18 cellular contexts compared by ENCODE assay signal in the genomic region with DNA sequence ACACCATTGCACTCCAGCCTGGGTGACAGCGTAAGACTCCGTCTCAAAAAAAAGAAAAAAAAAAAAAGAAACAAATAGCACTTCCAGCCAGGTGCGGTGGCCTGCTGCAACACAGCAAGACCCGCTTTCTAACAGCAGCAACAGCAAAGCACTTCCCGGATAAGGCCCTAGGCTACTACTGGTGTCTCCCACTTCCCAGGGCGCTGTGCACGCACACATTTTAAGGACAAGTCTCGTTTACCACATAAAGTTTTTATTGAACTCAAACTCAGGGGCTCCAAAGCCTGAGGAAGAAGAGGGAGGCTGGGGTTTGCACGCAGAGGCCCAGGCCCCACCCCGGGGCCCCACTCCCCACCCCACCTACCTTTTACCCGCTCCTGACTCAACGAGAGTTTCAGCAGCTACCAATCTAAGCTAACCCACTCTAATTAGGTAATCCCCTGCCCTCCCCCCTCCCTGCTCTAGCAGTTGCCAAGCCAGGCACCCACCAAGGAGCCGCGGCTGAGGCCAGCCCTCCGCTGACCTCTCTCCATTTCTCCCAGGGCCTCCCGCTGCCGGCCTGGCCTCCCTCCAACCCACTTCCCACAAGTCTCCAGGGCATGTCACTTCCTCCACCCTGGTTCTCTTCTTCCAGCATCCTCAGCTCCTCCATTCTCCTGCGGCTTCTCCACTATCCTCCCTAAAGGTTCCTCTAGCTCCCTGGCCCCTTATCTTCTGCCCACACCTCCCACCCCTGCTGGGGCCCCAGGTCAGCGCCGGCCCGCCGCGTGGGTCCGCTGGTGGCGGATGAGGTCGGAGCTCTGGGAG. TPM values are rescaled to one million over a fixed set of nuclear protein-coding genes. Genes with fewer than 3 reads are reported as not detected.
DNase-seq lines count a peak whose midpoint lies in the region; ATAC-seq, FAIRE-seq and TF ChIP-seq lines count a peak whose summit lies in the region.
"Had no signal": no experiment of that assay in that cellular context is flagged by ENCODE, and none has a peak within 500 bp of the region (broad histone marks: within the 10 kb centered on the region; RNA-seq: fewer than 3 reads in every experiment).

No MANE protein-coding gene starts in this region.

- 44% methylated on average over 24 of the region's 26 CpGs for WGBS in K562 (ENCODE audit: insufficient coverage, low coverage, missing lambda C conversion rate)
- WGBS in ovary, 3 donors, result 61 to 71% (median 63%) methylated on average over 26 of the region's 26 CpGs

- no peak; a peak in 1 of 4 replicates for TF ChIP-seq RAD21 in K562 (CRISPR knock-in tag; conservative IDR thresholded peaks at IDR 0.05 in 1 of 2, IDR thresholded peaks at IDR 0.05 in 1 of 2)

- peaks cover 4% of the 10 kb centered on the region for H3K9me1 ChIP-seq in K562 (ENCODE audit: control insufficient read depth, insufficient read depth, low read length)

- H3K9ac ChIP-seq in K562 (ENCODE audit: insufficient read depth in 1 of 2, low read depth in 2 of 2, low read length in 2 of 2), result peak overlapping the region in 1 of 2 experiments; percentile 85; a peak in 2 of 4 replicates

- no peak for DNase-seq in activated naive CD4-positive, alpha-beta T cell treated with anti-CD3 and anti-CD28 coated beads, Interleukin-2, amount 10 ng/mL, durations not matched to agents 7 days and 5 days
- no peak for DNase-seq in activated naive CD4-positive, alpha-beta T cell (lab: John Stamatoyannopoulos, UW)
- DNase-seq in M059J (ENCODE audit: low read depth) (peak; percentile 14), K562 (ENCODE audit: extremely low read depth in 1 of 4, low spot score in 3 of 4) (peak in 3 of 4 experiments; percentile 21 to 68 (median 52)), ovary (peak in 4 of 5 donors; percentile 33 to 63 (median 48)), Kasumi-1 (lab: John Stamatoyannopoulos, UW) (no peak)
- DNase-seq in activated CD8-positive, alpha-beta memory T cell treated with anti-CD3 and anti-CD28 coated beads, Interleukin-2, amount 50 U/mL, for 48 hours, result no peak
- DNase-seq: activated CD8-positive, alpha-beta memory T cell treated with anti-CD3 and anti-CD28 coated beads for 24 hours; activated gamma-delta T cell; DMS 273 treated with DMSO at 0.1 percent for 48 hours; HFFc6; NCI-H1417; SJCRH30 had no signal

- intact Hi-C loops in K562 (cut with micrococcal nuclease) (no loop called here), ovary (cut with DNase I) (loop anchor here in 3 of 4 donors (5.0 to 10.0 kb wide), 3 partner anchors 87 to 439 kb away; partner anchors contain the start of gene DCTPP1 (in 1 of the 3))

- H3K4me2 ChIP-seq in K562 (ENCODE audit: insufficient read depth, low read length), result peak overlapping the region; percentile 25

- H3K27me3 ChIP-seq in K562 (ENCODE audit: control insufficient read depth in 2 of 2, insufficient read depth in 2 of 2, low read length in 2 of 2), result no peaks in the 10 kb centered on the region
- H3K27me3 ChIP-seq in ovary, result no peaks in the 10 kb centered on the region
- H3K27me3 ChIP-seq: cardiac muscle cell, SJCRH30 had no signal

- H3K4me1 Mint-ChIP-seq in activated naive CD4-positive, alpha-beta T cell treated with anti-CD3 and anti-CD28 coated beads, Interleukin-2, amount 10 ng/mL, durations not matched to agents 7 days and 5 days, result peaks cover 26% of the 10 kb centered on the region

- in situ Hi-C loops in K562 (cut with MboI), result no loop called here

- ATAC-seq in K562, result no peak
- no peak for ATAC-seq in HG03280 (IDR thresholded peaks at IDR 0.05; ENCODE audit: unreplicated experiment)

- CTCF ChIA-PET in activated naive CD4-positive, alpha-beta T cell treated with anti-CD3 and anti-CD28 coated beads, Interleukin-2, amount 10 ng/mL, durations not matched to agents 7 days and 5 days (lab: Charles Lee), result no interaction called here
- CTCF ChIA-PET in K562 (lab: Yijun Ruan, JAX; ENCODE audit: low intra/inter-chr PET ratio), result interaction anchor here (0.6 kb wide), 1 partner anchor 88 kb away, joined by 3 read pairs; no protein-coding TSS in a partner anchor

- POLR2A ChIA-PET in K562 (lab: Yijun Ruan, JAX), result interaction anchor here (0.6 to 4.3 kb wide), 7 partner anchors 7 to 31 kb away, joined by 3 to 16 read pairs (median 4); no protein-coding TSS in a partner anchor

- H3K27ac ChIP-seq in K562 (ENCODE audit: extremely low read depth, low read depth, low read length) (no peak overlapping the region), ovary (no peak overlapping the region)
- H3K27ac ChIP-seq: cardiac muscle cell, SJCRH30 had no signal

- H3K9me3 ChIP-seq in K562 (replicated peaks; ENCODE audit: control insufficient read depth, insufficient read depth, low read depth, low read length) (no peaks in the 10 kb centered on the region), ovary (no peaks in the 10 kb centered on the region)
- H3K9me3 ChIP-seq: SJCRH30 had no signal

- no peak overlapping the region for H3K4me3 ChIP-seq in K562
- H3K4me3 ChIP-seq in ovary, result no peak overlapping the region
- H3K4me3 ChIP-seq: cardiac muscle cell, SJCRH30 had no signal

- no peaks in the 10 kb centered on the region for H4K20me1 ChIP-seq in K562 (replicated peaks; ENCODE audit: control insufficient read depth, insufficient read depth, low read length)

- H3K27ac Mint-ChIP-seq in activated naive CD4-positive, alpha-beta T cell treated with anti-CD3 and anti-CD28 coated beads, Interleukin-2, amount 10 ng/mL, durations not matched to agents 7 days and 5 days, result peak overlapping the region; percentile 24
- H3K27ac Mint-ChIP-seq: HFFc6 had no signal

- no peak for FAIRE-seq in K562 (lab: Jason Lieb, UNC)
- FAIRE-seq: GM19239 had no signal

- H3K36me3 ChIP-seq in K562 (ENCODE audit: control insufficient read depth, insufficient read depth, low read length) (peaks cover 17% of the 10 kb centered on the region; the same call in 1 of the 3 replicates), ovary (no peaks in the 10 kb centered on the region)

- no TSS peak for BruUV-seq in K562 (replicated peaks; lab: Mats Ljungman, UMichigan)

- H3K79me2 ChIP-seq in K562 (ENCODE audit: control insufficient read depth, insufficient read depth, low read length), result peaks cover 19% of the 10 kb centered on the region

- H3K9me3 Mint-ChIP-seq in activated naive CD4-positive, alpha-beta T cell treated with anti-CD3 and anti-CD28 coated beads, Interleukin-2, amount 10 ng/mL, durations not matched to agents 7 days and 5 days, result no peaks in the 10 kb centered on the region
- H3K9me3 Mint-ChIP-seq: HFFc6 had no signal

- peaks cover 14% of the 10 kb centered on the region for H3K27me3 Mint-ChIP-seq in activated naive CD4-positive, alpha-beta T cell treated with anti-CD3 and anti-CD28 coated beads, Interleukin-2, amount 10 ng/mL, durations not matched to agents 7 days and 5 days

- H2AFZ ChIP-seq in K562 (ENCODE audit: low read depth, low read length), result no peak overlapping the region

- peaks cover 31% of the 10 kb centered on the region for H3K36me3 Mint-ChIP-seq in activated naive CD4-positive, alpha-beta T cell treated with anti-CD3 and anti-CD28 coated beads, Interleukin-2, amount 10 ng/mL, durations not matched to agents 7 days and 5 days

- no peak overlapping the region for H3K4me3 Mint-ChIP-seq in activated naive CD4-positive, alpha-beta T cell treated with anti-CD3 and anti-CD28 coated beads, Interleukin-2, amount 10 ng/mL, durations not matched to agents 7 days and 5 days
- H3K4me3 Mint-ChIP-seq: HFFc6 had no signal

- TF ChIP-seq POLR2A in K562 (conservative IDR thresholded peaks at IDR 0.05) (no peak), ovary (IDR thresholded peaks at IDR 0.05) (no peak)

- TF ChIP-seq CTCF in K562 (IDR thresholded peaks at IDR 0.05 in 2 of 3, conservative IDR thresholded peaks at IDR 0.05 in 1 of 3; ENCODE audit: insufficient read depth in 2 of 3, low read depth in 1 of 3, low read length in 3 of 3), result no peak
- TF ChIP-seq CTCF in ovary (IDR thresholded peaks at IDR 0.05), result no peak

- TF ChIP-seq EP300 in K562 (IDR thresholded peaks at IDR 0.05; ENCODE audit: low read length) (no peak), ovary (IDR thresholded peaks at IDR 0.05) (no peak)

- H3K4me1 ChIP-seq in K562 (replicated peaks in 1 of 2; ENCODE audit: control insufficient read depth in 2 of 2, insufficient read depth in 2 of 2, low read length in 2 of 2) (peaks cover 30 to 58% of the 10 kb centered on the region in 2 experiments; a peak in 4 of 5 replicates), ovary (ENCODE audit: insufficient read depth) (peaks cover 4% of the 10 kb centered on the region)

RNA-seq across cellular contexts. Expression of gene ZNF768, which starts 2.4 kb away (rescaled TPM):
- 30.8 and 49.9 TPM in 2 replicates for total RNA-seq in M059J (2014; rRNA removed; shearing (Covaris generic))
- 9.3 and 27.8 TPM in 2 replicates for total RNA-seq in K562 (2011; cell fraction: chromatin; rRNA removed; ENCODE audit: low replicate concordance)
- total RNA-seq in K562 (2011; cell fraction: nucleolus; rRNA removed), result 27.9 and 32.5 TPM in 2 replicates
- 15.2 and 16.7 TPM in 2 replicates for total RNA-seq in K562 (2011; cell fraction: nucleoplasm; rRNA removed)
- total RNA-seq in K562 (2014; rRNA removed) (39.7 and 58.9 TPM in 2 replicates), K562 (2014; rRNA removed; fragmentation: Illumina TruSeq; extraction: Trizol) (14.7 and 15.2 TPM in 2 replicates), K562 (2015; rRNA removed; fragmentation: Illumina TruSeq; extraction: Trizol) (42.3 and 45.8 TPM in 2 replicates), K562 (2021) (41.3 and 50.7 TPM in 2 replicates), ovary (10 to 100 TPM; 20.5 to 43.2 (median 38.6) TPM)
- polyA plus RNA-seq in K562 (2011; rRNA removed) (22.1 and 32.8 TPM in 2 replicates), K562 (2014; fragmentation: Illumina TruSeq; extraction: Trizol) (26.9 and 40.9 TPM in 2 replicates), K562 (2014; fragmentation: Nextera tagmentation; extraction: Ambion mirVana) (under 1 TPM; 0.13 to 0.17 TPM), K562 (2014; rRNA removed) (47.8 and 49.6 TPM in 2 replicates), ovary (10 to 100 TPM; 12.4 to 40.6 TPM)
- polyA plus RNA-seq in K562 (2011; cell fraction: cytosol; rRNA removed), result 50.7 and 101 TPM in 2 replicates
- 31.3 and 50.4 TPM in 2 replicates for polyA plus RNA-seq in K562 (2011; cell fraction: nucleus; rRNA removed)
- 36.8 and 61.3 TPM in 2 replicates for polyA plus RNA-seq in K562 (2012)
- 8.9 and 12.0 TPM in 2 replicates for polyA minus RNA-seq in K562 (2011; rRNA and poly(A)+ RNA removed)
- polyA minus RNA-seq in K562 (2011; cell fraction: cytosol; rRNA and poly(A)+ RNA removed), result 34.4 and 46.7 TPM in 2 replicates
- polyA minus RNA-seq in K562 (2011; cell fraction: nucleus; rRNA and poly(A)+ RNA removed), result 10.5 and 17.3 TPM in 2 replicates

RNA-seq across cellular contexts. Expression of gene ZNF747, which starts 10.7 kb away (rescaled TPM):
- 3.1 and 7.5 TPM in 2 replicates for total RNA-seq in M059J (2014; rRNA removed; shearing (Covaris generic))
- total RNA-seq in K562 (2011; cell fraction: chromatin; rRNA removed; ENCODE audit: low replicate concordance), result 4.0 and 9.9 TPM in 2 replicates
- 9.9 and 10.3 TPM in 2 replicates for total RNA-seq in K562 (2011; cell fraction: nucleolus; rRNA removed)
- 6.3 and 6.5 TPM in 2 replicates for total RNA-seq in K562 (2011; cell fraction: nucleoplasm; rRNA removed)
- 1.5 and 3.3 TPM in 2 replicates for total RNA-seq in K562 (2014; rRNA removed)
- 1.0 and 1.3 TPM in 2 replicates for total RNA-seq in K562 (2014; rRNA removed; fragmentation: Illumina TruSeq; extraction: Trizol)
- 2.0 and 2.1 TPM in 2 replicates for total RNA-seq in K562 (2015; rRNA removed; fragmentation: Illumina TruSeq; extraction: Trizol)
- total RNA-seq in K562 (2021), result 3.2 and 3.4 TPM in 2 replicates
- polyA plus RNA-seq in K562 (2011; rRNA removed), result 1.9 and 2.8 TPM in 2 replicates
- 3.0 and 3.6 TPM in 2 replicates for polyA plus RNA-seq in K562 (2011; cell fraction: cytosol; rRNA removed)
- 2.8 and 3.5 TPM in 2 replicates for polyA plus RNA-seq in K562 (2011; cell fraction: nucleus; rRNA removed)
- 1.7 and 1.9 TPM in 2 replicates for polyA plus RNA-seq in K562 (2012)
- 1.5 and 1.9 TPM in 2 replicates for polyA plus RNA-seq in K562 (2014; fragmentation: Illumina TruSeq; extraction: Trizol)
- under 1 TPM; 0.14 to 0.27 TPM for polyA plus RNA-seq in K562 (2014; fragmentation: Nextera tagmentation; extraction: Ambion mirVana)
- polyA plus RNA-seq in K562 (2014; rRNA removed), result 1.7 and 3.3 TPM in 2 replicates
- 2.1 and 3.3 TPM in 2 replicates for polyA minus RNA-seq in K562 (2011; rRNA and poly(A)+ RNA removed)
- 1.6 and 4.7 TPM in 2 replicates for polyA minus RNA-seq in K562 (2011; cell fraction: cytosol; rRNA and poly(A)+ RNA removed)
- polyA minus RNA-seq in K562 (2011; cell fraction: nucleus; rRNA and poly(A)+ RNA removed), result 3.9 and 7.7 TPM in 2 replicates
- 10 to 100 TPM; 11.9 to 19.2 (median 12.9) TPM for total RNA-seq in ovary
- polyA plus RNA-seq in ovary, result 10 to 100 TPM in 1 of 2 donors, 1 to 10 TPM in 1; 8.4 to 11.4 TPM

RNA-seq across cellular contexts. Expression of gene ZNF764, which starts 34.2 kb away (rescaled TPM):
- 3.8 and 9.4 TPM in 2 replicates for total RNA-seq in M059J (2014; rRNA removed; shearing (Covaris generic))
- total RNA-seq in K562 (2011; cell fraction: chromatin; rRNA removed; ENCODE audit: low replicate concordance), result 7.9 and 19.4 TPM in 2 replicates
- total RNA-seq in K562 (2011; cell fraction: nucleolus; rRNA removed), result 19.1 and 19.7 TPM in 2 replicates
- 15.4 and 16.3 TPM in 2 replicates for total RNA-seq in K562 (2011; cell fraction: nucleoplasm; rRNA removed)
- total RNA-seq in K562 (2014; rRNA removed) (9.5 and 9.8 TPM in 2 replicates), K562 (2014; rRNA removed; fragmentation: Illumina TruSeq; extraction: Trizol) (2.4 and 2.5 TPM in 2 replicates), K562 (2015; rRNA removed; fragmentation: Illumina TruSeq; extraction: Trizol) (4.1 and 4.6 TPM in 2 replicates), K562 (2021) (10.1 and 11.1 TPM in 2 replicates), ovary (10 to 100 TPM in 5 of 7 donors, 1 to 10 TPM in 2; 6.8 to 14.5 (median 13.2) TPM)
- polyA plus RNA-seq in K562 (2011; rRNA removed) (3.9 and 7.1 TPM in 2 replicates), K562 (2014; fragmentation: Illumina TruSeq; extraction: Trizol) (4.1 and 4.3 TPM in 2 replicates), K562 (2014; fragmentation: Nextera tagmentation; extraction: Ambion mirVana) (under 1 TPM; 0.69 to 0.81 TPM), K562 (2014; rRNA removed) (8.7 and 10.0 TPM in 2 replicates), ovary (1 to 10 TPM; 4.3 to 9.6 TPM)
- polyA plus RNA-seq in K562 (2011; cell fraction: cytosol; rRNA removed), result 11.4 and 13.8 TPM in 2 replicates
- polyA plus RNA-seq in K562 (2011; cell fraction: nucleus; rRNA removed), result 15.5 and 22.5 TPM in 2 replicates
- polyA plus RNA-seq in K562 (2012), result 5.2 and 7.9 TPM in 2 replicates
- polyA minus RNA-seq in K562 (2011; rRNA and poly(A)+ RNA removed), result 1.5 and 1.9 TPM in 2 replicates
- polyA minus RNA-seq in K562 (2011; cell fraction: cytosol; rRNA and poly(A)+ RNA removed), result 3.7 and 7.2 TPM in 2 replicates
- polyA minus RNA-seq in K562 (2011; cell fraction: nucleus; rRNA and poly(A)+ RNA removed), result 6.1 and 7.3 TPM in 2 replicates

RNA-seq across cellular contexts. Expression of gene ZNF688, which starts 47.5 kb away (rescaled TPM):
- 7.6 and 10.5 TPM in 2 replicates for total RNA-seq in M059J (2014; rRNA removed; shearing (Covaris generic))
- 3.6 and 5.4 TPM in 2 replicates for total RNA-seq in K562 (2011; cell fraction: chromatin; rRNA removed; ENCODE audit: low replicate concordance)
- 6.8 and 7.0 TPM in 2 replicates for total RNA-seq in K562 (2011; cell fraction: nucleolus; rRNA removed)
- total RNA-seq in K562 (2011; cell fraction: nucleoplasm; rRNA removed), result 4.0 and 5.1 TPM in 2 replicates
- total RNA-seq in K562 (2014; rRNA removed) (7.7 and 12.9 TPM in 2 replicates), K562 (2014; rRNA removed; fragmentation: Illumina TruSeq; extraction: Trizol) (1.4 and 2.8 TPM in 2 replicates), K562 (2015; rRNA removed; fragmentation: Illumina TruSeq; extraction: Trizol) (4.1 and 5.2 TPM in 2 replicates), K562 (2021) (4.5 and 5.1 TPM in 2 replicates), ovary (10 to 100 TPM; 10.4 to 31.2 (median 15.4) TPM)
- polyA plus RNA-seq in K562 (2011; rRNA removed) (2.4 TPM in 2 replicates), K562 (2014; fragmentation: Illumina TruSeq; extraction: Trizol) (5.4 and 7.0 TPM in 2 replicates), K562 (2014; fragmentation: Nextera tagmentation; extraction: Ambion mirVana) (under 1 TPM; 0.48 TPM), K562 (2014; rRNA removed) (4.6 and 12.5 TPM in 2 replicates), ovary (10 to 100 TPM; 10.3 to 16.1 TPM)
- polyA plus RNA-seq in K562 (2011; cell fraction: cytosol; rRNA removed), result 2.2 and 5.7 TPM in 2 replicates
- 5.7 and 7.6 TPM in 2 replicates for polyA plus RNA-seq in K562 (2011; cell fraction: nucleus; rRNA removed)
- 5.9 and 6.0 TPM in 2 replicates for polyA plus RNA-seq in K562 (2012)
- 0.53 and 1.1 TPM in 2 replicates for polyA minus RNA-seq in K562 (2011; rRNA and poly(A)+ RNA removed)
- polyA minus RNA-seq in K562 (2011; cell fraction: cytosol; rRNA and poly(A)+ RNA removed), result 1.2 and 4.2 TPM in 2 replicates
- polyA minus RNA-seq in K562 (2011; cell fraction: nucleus; rRNA and poly(A)+ RNA removed), result 2.8 and 4.2 TPM in 2 replicates

RNA-seq across cellular contexts. Expression of gene ITGAL, which starts 51.4 kb away (rescaled TPM):
- total RNA-seq in M059J (2014; rRNA removed; shearing (Covaris generic)), result not detected in 2 replicates
- 0.23 TPM in 1 of 2 replicates, not detected in the other for total RNA-seq in K562 (2011; cell fraction: chromatin; rRNA removed; ENCODE audit: low replicate concordance)
- total RNA-seq in K562 (2011; cell fraction: nucleolus; rRNA removed), result 0.13 and 0.50 TPM in 2 replicates
- not detected in 2 replicates for total RNA-seq in K562 (2011; cell fraction: nucleoplasm; rRNA removed)
- total RNA-seq in K562 (2014; rRNA removed), result 0.61 TPM in 1 of 2 replicates, not detected in the other
- not detected in 2 replicates for total RNA-seq in K562 (2014; rRNA removed; fragmentation: Illumina TruSeq; extraction: Trizol)
- total RNA-seq in K562 (2015; rRNA removed; fragmentation: Illumina TruSeq; extraction: Trizol), result not detected in 2 replicates
- 0.53 and 0.92 TPM in 2 replicates for total RNA-seq in K562 (2021)
- polyA plus RNA-seq in K562 (2011; rRNA removed), result 0.01 and 0.12 TPM in 2 replicates
- 0.13 and 0.15 TPM in 2 replicates for polyA plus RNA-seq in K562 (2011; cell fraction: cytosol; rRNA removed)
- polyA plus RNA-seq in K562 (2011; cell fraction: nucleus; rRNA removed), result 0.08 and 0.09 TPM in 2 replicates
- 0.14 and 0.22 TPM in 2 replicates for polyA plus RNA-seq in K562 (2012)
- 0.12 TPM in 1 of 2 replicates, not detected in the other for polyA plus RNA-seq in K562 (2014; fragmentation: Illumina TruSeq; extraction: Trizol)
- polyA plus RNA-seq in K562 (2014; fragmentation: Nextera tagmentation; extraction: Ambion mirVana), result not detected
- polyA plus RNA-seq in K562 (2014; rRNA removed), result not detected in 2 replicates
- polyA minus RNA-seq in K562 (2011; rRNA and poly(A)+ RNA removed), result 0.21 TPM in 1 of 2 replicates, not detected in the other
- not detected in 2 replicates for polyA minus RNA-seq in K562 (2011; cell fraction: cytosol; rRNA and poly(A)+ RNA removed)
- not detected in 2 replicates for polyA minus RNA-seq in K562 (2011; cell fraction: nucleus; rRNA and poly(A)+ RNA removed)
- 1 to 10 TPM in 6 of 7 donors, under 1 TPM in 1; 0.95 to 2.9 (median 2.0) TPM for total RNA-seq in ovary
- polyA plus RNA-seq in ovary, result 10 to 100 TPM in 1 of 2 donors, under 1 TPM in 1; 0.90 to 13.1 TPM
- total RNA-seq: cardiac muscle cell, fibroblast of villous mesenchyme, HFFc6, renal cortical epithelial cell, SJCRH30 had no signal
- polyA plus RNA-seq: cardiac muscle cell had no signal

Comparison
In these comparisons a context has a peak if more than half of its experiments do, and no peak if none do; other contexts are left out.
1. DNase-seq: peak in M059J (single experiment), K562 (3 of 4) and ovary (4 of 5); none in activated naive CD4-positive, alpha-beta T cell treated with anti-CD3 and anti-CD28 coated beads, Interleukin-2, amount 10 ng/mL, durations not matched to agents 7 days and 5 days (single experiment), activated naive CD4-positive, alpha-beta T cell (0 of 4), Kasumi-1 (0 of 2) and activated CD8-positive, alpha-beta memory T cell treated with anti-CD3 and anti-CD28 coated beads, Interleukin-2, amount 50 U/mL, for 48 hours (single experiment).